ENCODE assay signal across 1 cellular context in the genomic region with DNA sequence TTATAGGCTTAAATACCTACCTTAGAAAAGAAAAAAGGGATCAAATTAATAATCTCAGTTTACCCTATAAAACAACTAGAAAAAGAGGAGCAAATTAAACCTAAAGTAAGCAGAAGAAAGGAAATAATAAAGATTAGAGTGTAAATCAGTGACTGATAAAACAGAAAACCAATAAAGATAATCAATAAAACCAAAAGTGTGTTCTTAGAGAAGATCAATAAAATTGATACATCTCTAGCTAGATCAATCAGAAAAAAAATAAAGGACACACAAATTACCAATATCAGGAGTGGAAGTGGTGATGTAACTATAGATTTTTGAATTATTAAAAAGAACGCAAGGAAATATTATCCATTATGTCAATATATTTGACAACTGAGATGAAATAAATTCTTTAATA.
TF ChIP-seq lines count a peak whose summit lies in the region.

No MANE protein-coding gene starts in this region.

TF ChIP-seq in K562, 482 proteins besides CTCF, POLR2A, EP300 and RAD21:
- TF ChIP-seq, protein P1, sequence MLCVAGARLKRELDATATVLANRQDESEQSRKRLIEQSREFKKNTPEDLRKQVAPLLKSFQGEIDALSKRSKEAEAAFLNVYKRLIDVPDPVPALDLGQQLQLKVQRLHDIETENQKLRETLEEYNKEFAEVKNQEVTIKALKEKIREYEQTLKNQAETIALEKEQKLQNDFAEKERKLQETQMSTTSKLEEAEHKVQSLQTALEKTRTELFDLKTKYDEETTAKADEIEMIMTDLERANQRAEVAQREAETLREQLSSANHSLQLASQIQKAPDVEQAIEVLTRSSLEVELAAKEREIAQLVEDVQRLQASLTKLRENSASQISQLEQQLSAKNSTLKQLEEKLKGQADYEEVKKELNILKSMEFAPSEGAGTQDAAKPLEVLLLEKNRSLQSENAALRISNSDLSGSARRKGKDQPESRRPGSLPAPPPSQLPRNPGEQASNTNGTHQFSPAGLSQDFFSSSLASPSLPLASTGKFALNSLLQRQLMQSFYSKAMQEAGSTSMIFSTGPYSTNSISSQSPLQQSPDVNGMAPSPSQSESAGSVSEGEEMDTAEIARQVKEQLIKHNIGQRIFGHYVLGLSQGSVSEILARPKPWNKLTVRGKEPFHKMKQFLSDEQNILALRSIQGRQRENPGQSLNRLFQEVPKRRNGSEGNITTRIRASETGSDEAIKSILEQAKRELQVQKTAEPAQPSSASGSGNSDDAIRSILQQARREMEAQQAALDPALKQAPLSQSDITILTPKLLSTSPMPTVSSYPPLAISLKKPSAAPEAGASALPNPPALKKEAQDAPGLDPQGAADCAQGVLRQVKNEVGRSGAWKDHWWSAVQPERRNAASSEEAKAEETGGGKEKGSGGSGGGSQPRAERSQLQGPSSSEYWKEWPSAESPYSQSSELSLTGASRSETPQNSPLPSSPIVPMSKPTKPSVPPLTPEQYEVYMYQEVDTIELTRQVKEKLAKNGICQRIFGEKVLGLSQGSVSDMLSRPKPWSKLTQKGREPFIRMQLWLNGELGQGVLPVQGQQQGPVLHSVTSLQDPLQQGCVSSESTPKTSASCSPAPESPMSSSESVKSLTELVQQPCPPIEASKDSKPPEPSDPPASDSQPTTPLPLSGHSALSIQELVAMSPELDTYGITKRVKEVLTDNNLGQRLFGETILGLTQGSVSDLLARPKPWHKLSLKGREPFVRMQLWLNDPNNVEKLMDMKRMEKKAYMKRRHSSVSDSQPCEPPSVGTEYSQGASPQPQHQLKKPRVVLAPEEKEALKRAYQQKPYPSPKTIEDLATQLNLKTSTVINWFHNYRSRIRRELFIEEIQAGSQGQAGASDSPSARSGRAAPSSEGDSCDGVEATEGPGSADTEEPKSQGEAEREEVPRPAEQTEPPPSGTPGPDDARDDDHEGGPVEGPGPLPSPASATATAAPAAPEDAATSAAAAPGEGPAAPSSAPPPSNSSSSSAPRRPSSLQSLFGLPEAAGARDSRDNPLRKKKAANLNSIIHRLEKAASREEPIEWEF (CRISPR knock-in tag; IDR thresholded peaks at IDR 0.05): peak; percentile 98
- TF ChIP-seq NR4A1 (CRISPR knock-in tag; IDR thresholded peaks at IDR 0.05) (no peak), NR4A1 (tag; IDR thresholded peaks at IDR 0.05) (no peak), DIDO1 (tag; IDR thresholded peaks at IDR 0.05; ENCODE audit: low read depth) (no peak)
